ENCODE assay signal across 12 cellular contexts in the genomic region with DNA sequence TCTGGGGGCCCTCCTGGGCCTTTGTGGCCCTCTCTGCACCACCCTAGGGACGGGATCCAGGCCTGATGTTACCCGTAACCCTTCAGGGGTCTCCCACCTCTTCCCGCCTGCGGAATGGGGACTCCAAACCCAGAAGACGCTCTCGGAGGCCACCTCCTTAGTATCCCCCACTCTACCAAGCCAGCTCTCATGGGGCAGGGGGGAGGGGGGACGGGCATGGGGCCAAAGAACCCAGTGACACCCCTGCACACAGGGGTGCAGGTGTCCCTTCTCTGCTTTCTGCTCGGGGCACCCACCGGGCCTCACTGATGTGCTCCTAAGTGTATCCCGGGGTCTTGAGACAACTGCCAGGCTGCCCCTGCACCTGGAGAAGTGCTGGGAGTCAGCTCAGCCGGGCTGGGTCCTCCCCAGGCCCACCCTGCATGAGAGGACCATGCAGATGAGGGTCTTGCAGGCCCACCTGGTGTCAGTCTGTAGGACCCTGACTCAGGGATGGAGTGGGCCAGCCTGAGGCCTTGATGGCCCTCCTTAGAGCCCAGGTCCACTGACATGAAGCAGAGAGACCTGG.
DNase-seq lines count a peak whose midpoint lies in the region; ATAC-seq, FAIRE-seq and TF ChIP-seq lines count a peak whose summit lies in the region.
"Had no signal": no experiment of that assay in that cellular context is flagged by ENCODE, and none has a peak within 500 bp of the region (broad histone marks: within the 10 kb centered on the region; RNA-seq: fewer than 3 reads in every experiment).

No MANE protein-coding gene starts in this region.

- no peaks in the 10 kb centered on the region for H3K79me2 ChIP-seq in neural cell (replicated peaks; ENCODE audit: insufficient read depth, low read length)

- intact Hi-C loops in activated CD4-positive, alpha-beta T cell treated with anti-CD3 and anti-CD28 coated beads, Interleukin-2, amount 10 ng/mL, durations not matched to agents 24 days and 14 days (cut with micrococcal nuclease) = no loop called here

- peak overlapping the region; percentile 56 for H3K9ac ChIP-seq in neural cell (ENCODE audit: low read length)

- H3K27ac ChIP-seq in C4-2B (peak overlapping the region; percentile 68), ectodermal cell (ENCODE audit: insufficient read depth, low read depth, low read length, poor library complexity, severe bottlenecking) (no peak overlapping the region), neural cell (ENCODE audit: low read length) (peak overlapping the region; percentile 20)
- H3K27ac ChIP-seq: left lung had no signal

- TF ChIP-seq EP300 in neural cell (conservative IDR thresholded peaks at IDR 0.05; ENCODE audit: poor library complexity, severe bottlenecking) = no peak

- no peaks in the 10 kb centered on the region for H3F3A ChIP-seq in neural cell (ENCODE audit: insufficient read depth, low read length, poor library complexity, severe bottlenecking)

- FAIRE-seq in frontal cortex (lab: Jason Lieb, UNC) = no peak

- no peak for DNase-seq in LNCaP clone FGC (ENCODE audit: low read depth)
- no peak for DNase-seq in GM10248 (ENCODE audit: extremely low spot score)
- no peak for DNase-seq in frontal cortex (ENCODE audit: low spot score in 2 of 2)
- DNase-seq in activated CD4-positive, alpha-beta T cell treated with anti-CD3 and anti-CD28 coated beads, Interleukin-2, amount 10 ng/mL, durations not matched to agents 24 days and 14 days = no peak
- DNase-seq: NCI-H446 had no signal

- H3K36me3 ChIP-seq in ectodermal cell (ENCODE audit: control insufficient read depth, insufficient read depth, low read length) = no peaks in the 10 kb centered on the region
- H3K36me3 ChIP-seq in neural cell (ENCODE audit: insufficient read depth, low read length) = no peaks in the 10 kb centered on the region
- H3K36me3 ChIP-seq: left lung had no signal

- H2AFZ ChIP-seq in neural cell (ENCODE audit: low read depth, low read length) = peak overlapping the region; percentile 56

- WGBS in ectodermal cell, 2 experiments = 89 to 91% methylated on average over 11 of the region's 11 CpGs

- no peak for ATAC-seq in HG02970 (IDR thresholded peaks at IDR 0.05; ENCODE audit: low FRiP score, unreplicated experiment)

- peak overlapping the region; percentile 49 for H3K4me3 ChIP-seq in LNCaP clone FGC (ENCODE audit: low read depth, low read length)
- peak overlapping the region; percentile 32 for H3K4me3 ChIP-seq in ectodermal cell (ENCODE audit: insufficient read depth, low read depth, low read length)
- H3K4me3 ChIP-seq in neural cell (ENCODE audit: low read length) = peak overlapping the region; percentile 52

- no peak overlapping the region for H3K27ac Mint-ChIP-seq in activated CD4-positive, alpha-beta T cell treated with anti-CD3 and anti-CD28 coated beads, Interleukin-2, amount 10 ng/mL, durations not matched to agents 24 days and 14 days
- H3K27ac Mint-ChIP-seq: activated CD8-positive, alpha-beta memory T cell treated with anti-CD3 and anti-CD28 coated beads, Interleukin-2, amount 10 ng/mL, durations not matched to agents 7 days and 5 days; activated naive CD8-positive, alpha-beta T cell treated with anti-CD3 and anti-CD28 coated beads for 36 hours had no signal

- H3K9me3 ChIP-seq in ectodermal cell (ENCODE audit: control insufficient read depth, low read length) (no peaks in the 10 kb centered on the region), neural cell (ENCODE audit: low read length) (no peaks in the 10 kb centered on the region)
- H3K9me3 ChIP-seq: left lung had no signal

- peaks cover 19% of the 10 kb centered on the region for H3K4me1 ChIP-seq in ectodermal cell (ENCODE audit: control insufficient read depth, insufficient read depth, low read length)

- H3K4me2 ChIP-seq in neural cell (ENCODE audit: low read length) = no peak overlapping the region

- TF ChIP-seq RAD21 in neural cell (conservative IDR thresholded peaks at IDR 0.05) = no peak

- no peaks in the 10 kb centered on the region for H3K9me3 Mint-ChIP-seq in activated CD4-positive, alpha-beta T cell treated with anti-CD3 and anti-CD28 coated beads, Interleukin-2, amount 10 ng/mL, durations not matched to agents 24 days and 14 days
- H3K9me3 Mint-ChIP-seq: activated naive CD8-positive, alpha-beta T cell treated with anti-CD3 and anti-CD28 coated beads for 36 hours had no signal

- peaks cover 5% of the 10 kb centered on the region for H3K27me3 ChIP-seq in ectodermal cell (ENCODE audit: control insufficient read depth, insufficient read depth, low read length, poor library complexity, severe bottlenecking)
- no peaks in the 10 kb centered on the region for H3K27me3 ChIP-seq in neural cell (ENCODE audit: insufficient read depth, low read depth, low read length)

- H3K9me2 ChIP-seq in neural cell (ENCODE audit: insufficient read depth, low read length) = no peaks in the 10 kb centered on the region

- POLR2A ChIA-PET in GM10248 (lab: Yijun Ruan, JAX) = no interaction called here

- no peaks in the 10 kb centered on the region for H3K4me1 Mint-ChIP-seq in activated CD4-positive, alpha-beta T cell treated with anti-CD3 and anti-CD28 coated beads, Interleukin-2, amount 10 ng/mL, durations not matched to agents 24 days and 14 days
- H3K4me1 Mint-ChIP-seq: activated CD8-positive, alpha-beta memory T cell treated with anti-CD3 and anti-CD28 coated beads, Interleukin-2, amount 10 ng/mL, durations not matched to agents 7 days and 5 days; activated naive CD8-positive, alpha-beta T cell treated with anti-CD3 and anti-CD28 coated beads for 36 hours had no signal

- CTCF ChIA-PET in GM10248 (lab: Yijun Ruan, JAX) = no interaction called here

- no peak overlapping the region for H3K4me3 Mint-ChIP-seq in activated CD4-positive, alpha-beta T cell treated with anti-CD3 and anti-CD28 coated beads, Interleukin-2, amount 10 ng/mL, durations not matched to agents 24 days and 14 days
- H3K4me3 Mint-ChIP-seq: activated CD8-positive, alpha-beta memory T cell treated with anti-CD3 and anti-CD28 coated beads, Interleukin-2, amount 10 ng/mL, durations not matched to agents 7 days and 5 days; activated naive CD8-positive, alpha-beta T cell treated with anti-CD3 and anti-CD28 coated beads for 36 hours had no signal

- TF ChIP-seq CTCF in C4-2B (conservative IDR thresholded peaks at IDR 0.05) (0 out of 2 replicates have a peak, but pooled peaks have one; percentile 23), LNCaP clone FGC (IDR thresholded peaks at IDR 0.05; ENCODE audit: control insufficient read depth, extremely low read depth, insufficient read depth) (no peak), neural cell (IDR thresholded peaks at IDR 0.05; ENCODE audit: poor library complexity, severe bottlenecking) (no peak), GM10248 (IDR thresholded peaks at IDR 0.05; ENCODE audit: control extremely low read depth, extremely low read depth, low read depth, missing control alignments) (no peak)

- H4K20me1 ChIP-seq in neural cell (ENCODE audit: insufficient read depth) = no peaks in the 10 kb centered on the region

- no peaks in the 10 kb centered on the region for H3K36me3 Mint-ChIP-seq in activated CD4-positive, alpha-beta T cell treated with anti-CD3 and anti-CD28 coated beads, Interleukin-2, amount 10 ng/mL, durations not matched to agents 24 days and 14 days (ENCODE audit: low read depth)
- H3K36me3 Mint-ChIP-seq: activated CD8-positive, alpha-beta memory T cell treated with anti-CD3 and anti-CD28 coated beads, Interleukin-2, amount 10 ng/mL, durations not matched to agents 7 days and 5 days; activated naive CD8-positive, alpha-beta T cell treated with anti-CD3 and anti-CD28 coated beads for 36 hours had no signal

- peaks cover 4% of the 10 kb centered on the region for H3K27me3 Mint-ChIP-seq in activated CD4-positive, alpha-beta T cell treated with anti-CD3 and anti-CD28 coated beads, Interleukin-2, amount 10 ng/mL, durations not matched to agents 24 days and 14 days

TF ChIP-seq in neural cell, 6 proteins besides CTCF, POLR2A, EP300 and RAD21:
- no peak for TF ChIP-seq SMC3 (conservative IDR thresholded peaks at IDR 0.05; ENCODE audit: poor library complexity)
- TF ChIP-seq, protein P1, sequence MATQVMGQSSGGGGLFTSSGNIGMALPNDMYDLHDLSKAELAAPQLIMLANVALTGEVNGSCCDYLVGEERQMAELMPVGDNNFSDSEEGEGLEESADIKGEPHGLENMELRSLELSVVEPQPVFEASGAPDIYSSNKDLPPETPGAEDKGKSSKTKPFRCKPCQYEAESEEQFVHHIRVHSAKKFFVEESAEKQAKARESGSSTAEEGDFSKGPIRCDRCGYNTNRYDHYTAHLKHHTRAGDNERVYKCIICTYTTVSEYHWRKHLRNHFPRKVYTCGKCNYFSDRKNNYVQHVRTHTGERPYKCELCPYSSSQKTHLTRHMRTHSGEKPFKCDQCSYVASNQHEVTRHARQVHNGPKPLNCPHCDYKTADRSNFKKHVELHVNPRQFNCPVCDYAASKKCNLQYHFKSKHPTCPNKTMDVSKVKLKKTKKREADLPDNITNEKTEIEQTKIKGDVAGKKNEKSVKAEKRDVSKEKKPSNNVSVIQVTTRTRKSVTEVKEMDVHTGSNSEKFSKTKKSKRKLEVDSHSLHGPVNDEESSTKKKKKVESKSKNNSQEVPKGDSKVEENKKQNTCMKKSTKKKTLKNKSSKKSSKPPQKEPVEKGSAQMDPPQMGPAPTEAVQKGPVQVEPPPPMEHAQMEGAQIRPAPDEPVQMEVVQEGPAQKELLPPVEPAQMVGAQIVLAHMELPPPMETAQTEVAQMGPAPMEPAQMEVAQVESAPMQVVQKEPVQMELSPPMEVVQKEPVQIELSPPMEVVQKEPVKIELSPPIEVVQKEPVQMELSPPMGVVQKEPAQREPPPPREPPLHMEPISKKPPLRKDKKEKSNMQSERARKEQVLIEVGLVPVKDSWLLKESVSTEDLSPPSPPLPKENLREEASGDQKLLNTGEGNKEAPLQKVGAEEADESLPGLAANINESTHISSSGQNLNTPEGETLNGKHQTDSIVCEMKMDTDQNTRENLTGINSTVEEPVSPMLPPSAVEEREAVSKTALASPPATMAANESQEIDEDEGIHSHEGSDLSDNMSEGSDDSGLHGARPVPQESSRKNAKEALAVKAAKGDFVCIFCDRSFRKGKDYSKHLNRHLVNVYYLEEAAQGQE (IDR thresholded peaks at IDR 0.05; ENCODE audit: borderline replicate concordance) = no peak
- TF ChIP-seq EZH2 (IDR thresholded peaks at IDR 0.05; ENCODE audit: borderline replicate concordance, insufficient read depth, low read length, poor library complexity, severe bottlenecking) = no peak
- no peak for TF ChIP-seq MXI1 (conservative IDR thresholded peaks at IDR 0.05; ENCODE audit: poor library complexity, severe bottlenecking)
- no peak for TF ChIP-seq TAF1 (IDR thresholded peaks at IDR 0.05; ENCODE audit: low read depth)
- no peak for TF ChIP-seq POLR2AphosphoS5 (IDR thresholded peaks at IDR 0.05)
